In the genomic region with DNA sequence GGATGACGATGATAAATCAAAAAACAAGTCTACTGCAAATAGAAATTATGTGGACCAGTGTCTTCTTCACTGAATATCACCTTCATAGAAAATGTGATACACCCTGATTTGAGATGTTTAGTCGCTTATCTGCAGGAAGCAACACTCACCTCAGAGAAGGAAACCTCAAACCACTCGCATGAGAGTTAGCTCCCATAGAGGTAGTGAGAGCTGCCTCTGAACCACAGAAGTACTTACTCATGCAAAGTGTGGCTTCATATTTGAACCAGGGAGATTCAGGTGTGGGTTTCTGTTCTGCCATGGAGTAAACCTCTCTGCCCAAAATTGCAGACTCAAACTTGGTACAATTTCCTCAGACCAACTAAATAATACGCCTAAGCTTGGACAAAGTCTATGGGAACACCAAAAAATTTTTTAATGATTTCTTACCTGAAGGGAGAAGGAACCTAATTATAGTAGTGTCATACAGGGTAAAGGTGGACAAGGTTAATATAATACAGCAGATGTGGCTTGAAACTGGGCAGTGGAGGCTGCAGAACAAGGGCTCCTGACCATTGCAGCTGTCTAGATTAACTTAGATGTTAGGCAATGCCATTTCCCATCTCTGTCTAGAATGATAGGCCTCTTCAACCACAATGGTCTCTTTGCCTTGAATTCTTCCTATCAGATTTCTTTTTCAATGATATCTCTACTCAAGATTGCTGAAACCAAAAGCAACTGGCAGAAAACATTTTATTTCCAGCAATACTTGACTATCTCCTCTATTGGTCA, we compare ENCODE assay signal across 8 cellular contexts. TPM values are rescaled to one million over a fixed set of nuclear protein-coding genes. Genes with fewer than 3 reads are reported as not detected.
DNase-seq lines count a peak whose midpoint lies in the region; ATAC-seq lines count a peak whose summit lies in the region.

No MANE protein-coding gene starts in this region.

- peak overlapping the region; percentile 25 to 49 (median 27) for H3K4me3 Mint-ChIP-seq in T-cell
- H3K4me3 Mint-ChIP-seq in dendritic cell treated with granulocyte-macrophage colony-stimulating factor and Interleukin-4, amounts not matched to agents 40 ng/mL and 50 ng/mL, for 4 days, result no peak overlapping the region
- H3K4me3 Mint-ChIP-seq in stimulated activated effector memory CD8-positive, alpha-beta T cell treated with anti-CD3 and anti-CD28 coated beads, Interleukin-12 subunit alpha, Interleukin-12 subunit beta, amount 100 ng/mL, for 72 hours, result peak overlapping the region; percentile 23

- H3K4me1 Mint-ChIP-seq in T-cell, result peaks cover 46 to 61% (median 59%) of the 10 kb centered on the region in 3 donors
- H3K4me1 Mint-ChIP-seq in dendritic cell treated with granulocyte-macrophage colony-stimulating factor and Interleukin-4, amounts not matched to agents 40 ng/mL and 50 ng/mL, for 4 days (ENCODE audit: low read depth), result peaks cover 81% of the 10 kb centered on the region
- H3K4me1 Mint-ChIP-seq in stimulated activated effector memory CD8-positive, alpha-beta T cell treated with anti-CD3 and anti-CD28 coated beads, Interleukin-12 subunit alpha, Interleukin-12 subunit beta, amount 100 ng/mL, for 72 hours, result peaks cover 59% of the 10 kb centered on the region

- CTCF ChIA-PET in T-cell (lab: Charles Lee), result interaction anchor here in 1 of 2 donors (1.0 to 3.3 kb wide), 8 partner anchors 11 to 324 kb away, joined by 3 to 34 read pairs (median 4); a partner anchor contains a TSS

- H3K9me3 Mint-ChIP-seq in T-cell, result no peaks in the 10 kb centered on the region
- no peaks in the 10 kb centered on the region for H3K9me3 Mint-ChIP-seq in dendritic cell treated with granulocyte-macrophage colony-stimulating factor and Interleukin-4, amounts not matched to agents 40 ng/mL and 50 ng/mL, for 4 days
- H3K9me3 Mint-ChIP-seq in stimulated activated effector memory CD8-positive, alpha-beta T cell treated with anti-CD3 and anti-CD28 coated beads, Interleukin-12 subunit alpha, Interleukin-12 subunit beta, amount 100 ng/mL, for 72 hours, result no peaks in the 10 kb centered on the region

- ATAC-seq in GM19043 (IDR thresholded peaks at IDR 0.05; ENCODE audit: low read depth, unreplicated experiment), result peak; percentile 96
- ATAC-seq in HG03064 (IDR thresholded peaks at IDR 0.05; ENCODE audit: low read depth, unreplicated experiment), result peak; percentile 91
- ATAC-seq in T-cell (replicated peaks in 1 of 4), result peak; percentile 99 to 100 (median 100)
- peak; percentile 100 for ATAC-seq in stimulated activated effector memory CD8-positive, alpha-beta T cell treated with anti-CD3 and anti-CD28 coated beads, Interleukin-12 subunit alpha, Interleukin-12 subunit beta, amount 100 ng/mL, for 72 hours

- intact Hi-C loops in dendritic cell treated with granulocyte-macrophage colony-stimulating factor and Interleukin-4, amounts not matched to agents 40 ng/mL and 50 ng/mL, for 4 days (cut with micrococcal nuclease), result loop anchor here (2.0 kb wide), 1 partner anchor 16 kb away; no protein-coding TSS in a partner anchor

- POLR2A ChIA-PET in T-cell (lab: Charles Lee), result interaction anchor here in 1 of 2 donors (0.6 to 0.9 kb wide), 2 partner anchors 17 to 23 kb away, joined by 3 read pairs; no protein-coding TSS in a partner anchor

- H3K36me3 Mint-ChIP-seq in T-cell, result no peaks in the 10 kb centered on the region
- H3K36me3 Mint-ChIP-seq in dendritic cell treated with granulocyte-macrophage colony-stimulating factor and Interleukin-4, amounts not matched to agents 40 ng/mL and 50 ng/mL, for 4 days (ENCODE audit: low read depth), result peaks cover 24% of the 10 kb centered on the region
- peaks cover 8% of the 10 kb centered on the region for H3K36me3 Mint-ChIP-seq in stimulated activated effector memory CD8-positive, alpha-beta T cell treated with anti-CD3 and anti-CD28 coated beads, Interleukin-12 subunit alpha, Interleukin-12 subunit beta, amount 100 ng/mL, for 72 hours

- H3K27ac Mint-ChIP-seq in T-cell, result peak overlapping the region; percentile 73 to 85
- peak overlapping the region; percentile 92 for H3K27ac Mint-ChIP-seq in dendritic cell treated with granulocyte-macrophage colony-stimulating factor and Interleukin-4, amounts not matched to agents 40 ng/mL and 50 ng/mL, for 4 days
- H3K27ac Mint-ChIP-seq in stimulated activated effector memory CD8-positive, alpha-beta T cell treated with anti-CD3 and anti-CD28 coated beads, Interleukin-12 subunit alpha, Interleukin-12 subunit beta, amount 100 ng/mL, for 72 hours, result peak overlapping the region; percentile 56

- DNase-seq in T-cell (peak; percentile 10 to 82 (median 59)), inferior parietal cortex (ENCODE audit: extremely low spot score) (no peak), midbrain (lab: John Stamatoyannopoulos, UW) (no peak), NCI-H748 (lab: John Stamatoyannopoulos, UW; ENCODE audit: unreplicated experiment) (no peak)
- peak; percentile 45 to 83 for DNase-seq in stimulated activated effector memory CD8-positive, alpha-beta T cell treated with anti-CD3 and anti-CD28 coated beads, Interleukin-12 subunit alpha, Interleukin-12 subunit beta, amount 100 ng/mL, for 72 hours (ENCODE audit: low spot score in 2 of 2)

- peaks cover 21 to 27% of the 10 kb centered on the region in 2 donors for H3K27me3 Mint-ChIP-seq in T-cell
- H3K27me3 Mint-ChIP-seq in dendritic cell treated with granulocyte-macrophage colony-stimulating factor and Interleukin-4, amounts not matched to agents 40 ng/mL and 50 ng/mL, for 4 days, result no peaks in the 10 kb centered on the region

RNA-seq across cellular contexts. Expression of a gene that starts 29.6 kb away (rescaled TPM):
- total RNA-seq in T-cell, result 10 to 100 TPM; 10.4 to 19.7 (median 16.2) TPM

Comparison
In these comparisons a context has a peak if more than half of its experiments do, and no peak if none do; other contexts are left out.
1. DNase-seq: peak in T-cell (34 of 34) and stimulated activated effector memory CD8-positive, alpha-beta T cell treated with anti-CD3 and anti-CD28 coated beads, Interleukin-12 subunit alpha, Interleukin-12 subunit beta, amount 100 ng/mL, for 72 hours (2 of 2); none in inferior parietal cortex (single experiment), midbrain (single experiment) and NCI-H748 (single experiment).
2. Peak in every context shown above with its lines, with median percentiles within 50 percentile points of each other: ATAC-seq and H3K27ac Mint-ChIP-seq.